ENCODE assay signal across 1 cellular context in the genomic region with DNA sequence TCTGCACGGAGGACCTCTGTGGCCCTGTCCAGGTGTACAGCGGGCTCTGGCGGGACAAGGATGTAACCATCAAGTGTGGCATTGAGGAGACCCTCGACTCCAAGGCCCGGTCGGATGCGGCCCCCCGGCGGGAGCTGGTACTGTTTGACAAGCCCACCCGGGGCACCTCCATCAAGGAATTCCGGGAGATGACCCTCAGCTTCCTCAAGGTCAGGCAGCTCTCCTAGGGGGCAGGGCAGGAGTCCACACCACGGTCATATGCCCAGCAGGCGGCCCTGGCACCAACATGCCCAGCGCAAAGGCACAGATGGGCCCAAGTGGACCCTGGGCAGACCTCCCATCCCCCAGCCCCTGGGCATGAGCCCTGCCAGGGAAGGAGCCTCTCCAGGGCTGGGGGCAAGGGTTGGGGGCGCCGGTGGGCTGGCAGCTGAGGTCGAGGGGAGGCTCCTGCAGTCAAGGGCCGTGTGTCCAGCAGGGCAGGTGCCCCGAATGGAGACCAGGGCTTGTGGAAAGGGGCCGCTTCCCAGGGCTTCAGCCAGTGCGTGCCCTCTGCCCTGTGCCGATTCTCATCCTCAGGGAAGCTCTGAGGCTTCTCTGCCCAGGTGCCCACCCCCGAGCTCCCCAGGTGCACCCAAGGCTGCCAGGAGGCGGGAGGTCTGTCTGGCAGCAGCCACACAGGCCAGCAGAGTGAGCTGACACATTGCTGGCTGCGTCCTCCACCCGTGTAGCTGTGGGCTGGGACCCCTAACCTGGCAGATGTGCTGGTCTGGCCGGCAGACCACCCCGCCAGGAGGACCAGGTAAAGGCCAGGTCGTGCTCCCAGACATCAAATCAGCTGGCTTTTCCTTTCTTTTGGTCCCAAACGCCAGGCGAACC.
A peak's percentile ranks its signal among the peaks of the same experiment; 100 is the strongest.
TF ChIP-seq lines count a peak whose summit lies in the region.

No MANE protein-coding gene starts in this region.

TF ChIP-seq in endothelial cell of umbilical vein, 7 proteins besides CTCF, POLR2A, EP300 and RAD21:
- TF ChIP-seq EZH2 (IDR thresholded peaks at IDR 0.05; ENCODE audit: borderline replicate concordance, low read depth, low read length, severe bottlenecking) (no peak), JUN (IDR thresholded peaks at IDR 0.05; ENCODE audit: borderline replicate concordance, insufficient read depth, insufficient read length, low read depth) (no peak), MYC (IDR thresholded peaks at IDR 0.05; ENCODE audit: low read depth, low read length) (no peak), MAX (IDR thresholded peaks at IDR 0.05; ENCODE audit: insufficient read depth, insufficient read length) (no peak), POLR2AphosphoS5 (IDR thresholded peaks at IDR 0.05; ENCODE audit: insufficient read depth, low read depth, low read length) (peak; percentile 53), FOS (IDR thresholded peaks at IDR 0.05; ENCODE audit: borderline replicate concordance, insufficient read depth, low read length) (no peak)
